16 cellular contexts compared by ENCODE assay signal in genomic region chr1:166432655-166433054, GRCh38.
"Had no signal": no experiment of that assay in that cellular context is flagged by ENCODE, and none has a peak within 500 bp of the region (broad histone marks: within the 10 kb centered on the region; RNA-seq: fewer than 3 reads in every experiment).

No MANE protein-coding gene starts in this region.

- DNase-seq: activated CD4-positive, alpha-beta memory T cell treated with anti-CD3 and anti-CD28 coated beads, Interleukin-2, amount 10 ng/mL, durations not matched to agents 7 days and 5 days; activated CD4-positive, alpha-beta T cell treated with anti-CD3 and anti-CD28 coated beads for 48 hours; activated CD4-positive, CD25-positive, alpha-beta regulatory T cell; activated CD8-positive, alpha-beta memory T cell treated with anti-CD3 and anti-CD28 coated beads, Interleukin-2, amount 10 ng/mL, durations not matched to agents 7 days and 5 days; cerebellar nuclear complex; cortex of kidney; erythroblast; kidney; nephron progenitor cell; nucleus accumbens; posterior cingulate gyrus; spleen; stimulated activated CD4-positive, alpha-beta T cell treated with anti-CD3 and anti-CD28 coated beads, Interleukin-4, amount 100 ng/mL, for 4 hours; upper lobe of right lung had no signal

- ATAC-seq: activated CD8-positive, alpha-beta memory T cell treated with anti-CD3 and anti-CD28 coated beads, Interleukin-2, amount 10 ng/mL, durations not matched to agents 7 days and 5 days; left lobe of liver; stimulated activated memory B cell treated with anti-CD40 and anti-IgM and Interleukin-4, amounts not matched to agents 10 μg/mL and 1 μg/mL and 100 μg/mL, for 72 hours; upper lobe of right lung had no signal
